8 cellular contexts compared by ENCODE assay signal in genomic region chr4:113673450-113673849, GRCh38.
A peak's percentile ranks its signal among the peaks of the same experiment; 100 is the strongest.
DNase-seq lines count a peak whose midpoint lies in the region; ATAC-seq and TF ChIP-seq lines count a peak whose summit lies in the region.

No MANE protein-coding gene starts in this region.

- H3K27ac Mint-ChIP-seq in Caco-2 (ENCODE audit: unreplicated experiment): no peak overlapping the region
- peak overlapping the region in 3 of 6 donors; percentile 8 to 31 (median 29) for H3K27ac Mint-ChIP-seq in immature natural killer cell

- H3K4me1 Mint-ChIP-seq in Caco-2 (ENCODE audit: low read depth, unreplicated experiment) (peaks cover 8% of the 10 kb centered on the region), immature natural killer cell (peaks cover 30 to 60% of the 10 kb centered on the region in 2 donors)

- ATAC-seq in GM19328 (IDR thresholded peaks at IDR 0.05; ENCODE audit: unreplicated experiment) (peak; percentile 77), HG03159 (IDR thresholded peaks at IDR 0.05; ENCODE audit: unreplicated experiment) (peak; percentile 86)

- H3K9me3 ChIP-seq in Caco-2: no peaks in the 10 kb centered on the region

- no peaks in the 10 kb centered on the region for H3K27me3 ChIP-seq in Caco-2 (replicated peaks; ENCODE audit: control insufficient read depth, insufficient read depth, low read length)

- H3K36me3 ChIP-seq in Caco-2 (ENCODE audit: control insufficient read depth, insufficient read depth, low read length): no peaks in the 10 kb centered on the region

- H3K9me3 Mint-ChIP-seq in Caco-2 (ENCODE audit: unreplicated experiment) (peaks cover 7% of the 10 kb centered on the region), immature natural killer cell (no peaks in the 10 kb centered on the region)

- H3K4me1 ChIP-seq in Caco-2: peaks cover 13% of the 10 kb centered on the region; the same call in 1 of the 2 replicates

- H3K4me3 Mint-ChIP-seq in Caco-2 (ENCODE audit: unreplicated experiment): no peak overlapping the region
- H3K4me3 Mint-ChIP-seq in immature natural killer cell: no peak overlapping the region

- DNase-seq in Caco-2 (peak; percentile 39 to 53), immature natural killer cell (peak; percentile 8 to 27 (median 22)), GM10248 (ENCODE audit: extremely low spot score) (no peak), NCI-H2081 (lab: John Stamatoyannopoulos, UW) (no peak), NCI-H526 treated with DMSO at 0.1 percent for 48 hours (lab: John Stamatoyannopoulos, UW) (no peak)
- DNase-seq in activated CD4-positive, alpha-beta T cell treated with anti-CD3 and anti-CD28 coated beads for 48 hours: peak; percentile 64

- TF ChIP-seq CTCF in Caco-2 (IDR thresholded peaks at IDR 0.05; ENCODE audit: insufficient read depth in 1 of 2, low read depth in 1 of 2, low read length in 1 of 2, severe bottlenecking in 1 of 2, unreplicated experiment in 1 of 2) (no peak), GM10248 (IDR thresholded peaks at IDR 0.05; ENCODE audit: control extremely low read depth, extremely low read depth, low read depth, missing control alignments) (no peak)

- H3K36me3 Mint-ChIP-seq in Caco-2 (ENCODE audit: insufficient read depth, unreplicated experiment) (peaks cover 18% of the 10 kb centered on the region), immature natural killer cell (peaks cover 0 to 15% (median 12%) of the 10 kb centered on the region in 3 donors)

- H3K4me3 ChIP-seq in Caco-2 (ENCODE audit: low read depth, low read length): no peak overlapping the region

- POLR2A ChIA-PET in Caco-2 (lab: Charles Lee): no interaction called here
- POLR2A ChIA-PET in GM10248 (lab: Yijun Ruan, JAX): no interaction called here

- BruUV-seq in Caco-2 (replicated peaks; lab: Mats Ljungman, UMichigan): no TSS peak

- intact Hi-C loops in Caco-2 (cut with micrococcal nuclease; ENCODE audit: unreplicated experiment): loop anchor here (1.0 kb wide), 1 partner anchor 126 kb away; no protein-coding TSS in a partner anchor

- H3K27me3 Mint-ChIP-seq in Caco-2 (ENCODE audit: insufficient read depth, unreplicated experiment): no peaks in the 10 kb centered on the region
- H3K27me3 Mint-ChIP-seq in immature natural killer cell (ENCODE audit: low read depth in 3 of 3): peaks cover 0 to 7% (median 0%) of the 10 kb centered on the region in 3 donors

- CTCF ChIA-PET in Caco-2 (lab: Charles Lee): interaction anchor here (0.6 to 1.0 kb wide), 2 partner anchors 11 to 279 kb away, joined by 4 to 5 read pairs; no protein-coding TSS in a partner anchor
- CTCF ChIA-PET in GM10248 (lab: Yijun Ruan, JAX): interaction anchor here (1.4 to 2.3 kb wide), 4 partner anchors 11 to 126 kb away, joined by 3 to 5 read pairs (median 3); no protein-coding TSS in a partner anchor

Comparison
In these comparisons a context has a peak if more than half of its experiments do, and no peak if none do; other contexts are left out.
1. DNase-seq: peak in Caco-2 (2 of 2), activated CD4-positive, alpha-beta T cell treated with anti-CD3 and anti-CD28 coated beads for 48 hours (single experiment) and immature natural killer cell (3 of 3); none in GM10248 (single experiment), NCI-H2081 (0 of 2) and NCI-H526 treated with DMSO at 0.1 percent for 48 hours (single experiment).